In genomic region chr17:73278465-73279453, GRCh38 we compare ENCODE assay signal across 1 cellular context.
A peak's percentile ranks its signal among the peaks of the same experiment; 100 is the strongest.
TF ChIP-seq lines count a peak whose summit lies in the region.

No MANE protein-coding gene starts in this region.

TF ChIP-seq in HepG2, 621 proteins besides CTCF, POLR2A, EP300 and RAD21 (continued from another document and continues in another):
- TF ChIP-seq, protein P1, sequence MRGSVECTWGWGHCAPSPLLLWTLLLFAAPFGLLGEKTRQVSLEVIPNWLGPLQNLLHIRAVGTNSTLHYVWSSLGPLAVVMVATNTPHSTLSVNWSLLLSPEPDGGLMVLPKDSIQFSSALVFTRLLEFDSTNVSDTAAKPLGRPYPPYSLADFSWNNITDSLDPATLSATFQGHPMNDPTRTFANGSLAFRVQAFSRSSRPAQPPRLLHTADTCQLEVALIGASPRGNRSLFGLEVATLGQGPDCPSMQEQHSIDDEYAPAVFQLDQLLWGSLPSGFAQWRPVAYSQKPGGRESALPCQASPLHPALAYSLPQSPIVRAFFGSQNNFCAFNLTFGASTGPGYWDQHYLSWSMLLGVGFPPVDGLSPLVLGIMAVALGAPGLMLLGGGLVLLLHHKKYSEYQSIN (CRISPR knock-in tag; IDR thresholded peaks at IDR 0.05; ENCODE audit: borderline replicate concordance) = no peak
- no peak for TF ChIP-seq ZNF776 (CRISPR knock-in tag; IDR thresholded peaks at IDR 0.05)
- no peak for TF ChIP-seq ZSCAN30 (CRISPR knock-in tag; IDR thresholded peaks at IDR 0.05)
- TF ChIP-seq TARDBP (CRISPR knock-in tag; IDR thresholded peaks at IDR 0.05) = no peak; the same call in 1 of the 2 replicates
- TF ChIP-seq, protein P2, sequence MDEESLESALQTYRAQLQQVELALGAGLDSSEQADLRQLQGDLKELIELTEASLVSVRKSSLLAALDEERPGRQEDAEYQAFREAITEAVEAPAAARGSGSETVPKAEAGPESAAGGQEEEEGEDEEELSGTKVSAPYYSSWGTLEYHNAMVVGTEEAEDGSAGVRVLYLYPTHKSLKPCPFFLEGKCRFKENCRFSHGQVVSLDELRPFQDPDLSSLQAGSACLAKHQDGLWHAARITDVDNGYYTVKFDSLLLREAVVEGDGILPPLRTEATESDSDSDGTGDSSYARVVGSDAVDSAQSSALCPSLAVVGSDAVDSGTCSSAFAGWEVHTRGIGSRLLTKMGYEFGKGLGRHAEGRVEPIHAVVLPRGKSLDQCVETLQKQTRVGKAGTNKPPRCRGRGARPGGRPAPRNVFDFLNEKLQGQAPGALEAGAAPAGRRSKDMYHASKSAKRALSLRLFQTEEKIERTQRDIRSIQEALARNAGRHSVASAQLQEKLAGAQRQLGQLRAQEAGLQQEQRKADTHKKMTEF (CRISPR knock-in tag; IDR thresholded peaks at IDR 0.05) = no peak; the same call in 1 of the 2 replicates
- TF ChIP-seq ELF3 (CRISPR knock-in tag; IDR thresholded peaks at IDR 0.05) = no peak
- no peak; the same call in none of the 2 replicates for TF ChIP-seq GFI1 (CRISPR knock-in tag; IDR thresholded peaks at IDR 0.05; ENCODE audit: borderline replicate concordance)
- no peak for TF ChIP-seq SRSF4 (IDR thresholded peaks at IDR 0.05; ENCODE audit: low read depth, low read length, poor library complexity, severe bottlenecking)
- TF ChIP-seq DNMT1 (CRISPR knock-in tag; IDR thresholded peaks at IDR 0.05) = no peak
- TF ChIP-seq YEATS2 (CRISPR knock-in tag; IDR thresholded peaks at IDR 0.05; ENCODE audit: borderline replicate concordance) = no peak
- TF ChIP-seq, protein P3, sequence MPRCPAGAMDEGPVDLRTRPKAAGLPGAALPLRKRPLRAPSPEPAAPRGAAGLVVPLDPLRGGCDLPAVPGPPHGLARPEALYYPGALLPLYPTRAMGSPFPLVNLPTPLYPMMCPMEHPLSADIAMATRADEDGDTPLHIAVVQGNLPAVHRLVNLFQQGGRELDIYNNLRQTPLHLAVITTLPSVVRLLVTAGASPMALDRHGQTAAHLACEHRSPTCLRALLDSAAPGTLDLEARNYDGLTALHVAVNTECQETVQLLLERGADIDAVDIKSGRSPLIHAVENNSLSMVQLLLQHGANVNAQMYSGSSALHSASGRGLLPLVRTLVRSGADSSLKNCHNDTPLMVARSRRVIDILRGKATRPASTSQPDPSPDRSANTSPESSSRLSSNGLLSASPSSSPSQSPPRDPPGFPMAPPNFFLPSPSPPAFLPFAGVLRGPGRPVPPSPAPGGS (CRISPR knock-in tag; IDR thresholded peaks at IDR 0.05) = no peak
- TF ChIP-seq, protein P4, sequence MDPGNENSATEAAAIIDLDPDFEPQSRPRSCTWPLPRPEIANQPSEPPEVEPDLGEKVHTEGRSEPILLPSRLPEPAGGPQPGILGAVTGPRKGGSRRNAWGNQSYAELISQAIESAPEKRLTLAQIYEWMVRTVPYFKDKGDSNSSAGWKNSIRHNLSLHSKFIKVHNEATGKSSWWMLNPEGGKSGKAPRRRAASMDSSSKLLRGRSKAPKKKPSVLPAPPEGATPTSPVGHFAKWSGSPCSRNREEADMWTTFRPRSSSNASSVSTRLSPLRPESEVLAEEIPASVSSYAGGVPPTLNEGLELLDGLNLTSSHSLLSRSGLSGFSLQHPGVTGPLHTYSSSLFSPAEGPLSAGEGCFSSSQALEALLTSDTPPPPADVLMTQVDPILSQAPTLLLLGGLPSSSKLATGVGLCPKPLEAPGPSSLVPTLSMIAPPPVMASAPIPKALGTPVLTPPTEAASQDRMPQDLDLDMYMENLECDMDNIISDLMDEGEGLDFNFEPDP (CRISPR knock-in tag; conservative IDR thresholded peaks at IDR 0.05) = 0 out of 2 replicates have a peak, but pooled peaks have one; percentile 37
- no peak for TF ChIP-seq HNRNPUL1 (IDR thresholded peaks at IDR 0.05; ENCODE audit: low read depth, low read length)
- no peak for TF ChIP-seq ZFP41 (CRISPR knock-in tag; IDR thresholded peaks at IDR 0.05; ENCODE audit: borderline replicate concordance)
- no peak for TF ChIP-seq ZNF652 (CRISPR knock-in tag; IDR thresholded peaks at IDR 0.05; ENCODE audit: borderline replicate concordance, low read depth)
- TF ChIP-seq ZNF30 (CRISPR knock-in tag; IDR thresholded peaks at IDR 0.05) = no peak
- no peak for TF ChIP-seq TMF1 (CRISPR knock-in tag; IDR thresholded peaks at IDR 0.05; ENCODE audit: low read depth)
- no peak for TF ChIP-seq ZNF180 (CRISPR knock-in tag; IDR thresholded peaks at IDR 0.05; ENCODE audit: borderline replicate concordance, low read depth)
- TF ChIP-seq CBFB (CRISPR knock-in tag; IDR thresholded peaks at IDR 0.05) = no peak
- TF ChIP-seq ZNF891 (CRISPR knock-in tag; IDR thresholded peaks at IDR 0.05) = peak; percentile 45; the same call in 1 of the 2 replicates
- TF ChIP-seq ZNF577 (CRISPR knock-in tag; IDR thresholded peaks at IDR 0.05; ENCODE audit: borderline replicate concordance, low read depth) = no peak
- no peak for TF ChIP-seq HNRNPK (IDR thresholded peaks at IDR 0.05; ENCODE audit: low read depth, low read length, poor library complexity, severe bottlenecking)
- TF ChIP-seq CREBL2 (CRISPR knock-in tag; IDR thresholded peaks at IDR 0.05; ENCODE audit: borderline replicate concordance) = no peak
- no peak for TF ChIP-seq LBX2 (CRISPR knock-in tag; IDR thresholded peaks at IDR 0.05; ENCODE audit: borderline replicate concordance)
- TF ChIP-seq ZNF558 (CRISPR knock-in tag; IDR thresholded peaks at IDR 0.05; ENCODE audit: borderline replicate concordance) = no peak
- TF ChIP-seq, protein P5, sequence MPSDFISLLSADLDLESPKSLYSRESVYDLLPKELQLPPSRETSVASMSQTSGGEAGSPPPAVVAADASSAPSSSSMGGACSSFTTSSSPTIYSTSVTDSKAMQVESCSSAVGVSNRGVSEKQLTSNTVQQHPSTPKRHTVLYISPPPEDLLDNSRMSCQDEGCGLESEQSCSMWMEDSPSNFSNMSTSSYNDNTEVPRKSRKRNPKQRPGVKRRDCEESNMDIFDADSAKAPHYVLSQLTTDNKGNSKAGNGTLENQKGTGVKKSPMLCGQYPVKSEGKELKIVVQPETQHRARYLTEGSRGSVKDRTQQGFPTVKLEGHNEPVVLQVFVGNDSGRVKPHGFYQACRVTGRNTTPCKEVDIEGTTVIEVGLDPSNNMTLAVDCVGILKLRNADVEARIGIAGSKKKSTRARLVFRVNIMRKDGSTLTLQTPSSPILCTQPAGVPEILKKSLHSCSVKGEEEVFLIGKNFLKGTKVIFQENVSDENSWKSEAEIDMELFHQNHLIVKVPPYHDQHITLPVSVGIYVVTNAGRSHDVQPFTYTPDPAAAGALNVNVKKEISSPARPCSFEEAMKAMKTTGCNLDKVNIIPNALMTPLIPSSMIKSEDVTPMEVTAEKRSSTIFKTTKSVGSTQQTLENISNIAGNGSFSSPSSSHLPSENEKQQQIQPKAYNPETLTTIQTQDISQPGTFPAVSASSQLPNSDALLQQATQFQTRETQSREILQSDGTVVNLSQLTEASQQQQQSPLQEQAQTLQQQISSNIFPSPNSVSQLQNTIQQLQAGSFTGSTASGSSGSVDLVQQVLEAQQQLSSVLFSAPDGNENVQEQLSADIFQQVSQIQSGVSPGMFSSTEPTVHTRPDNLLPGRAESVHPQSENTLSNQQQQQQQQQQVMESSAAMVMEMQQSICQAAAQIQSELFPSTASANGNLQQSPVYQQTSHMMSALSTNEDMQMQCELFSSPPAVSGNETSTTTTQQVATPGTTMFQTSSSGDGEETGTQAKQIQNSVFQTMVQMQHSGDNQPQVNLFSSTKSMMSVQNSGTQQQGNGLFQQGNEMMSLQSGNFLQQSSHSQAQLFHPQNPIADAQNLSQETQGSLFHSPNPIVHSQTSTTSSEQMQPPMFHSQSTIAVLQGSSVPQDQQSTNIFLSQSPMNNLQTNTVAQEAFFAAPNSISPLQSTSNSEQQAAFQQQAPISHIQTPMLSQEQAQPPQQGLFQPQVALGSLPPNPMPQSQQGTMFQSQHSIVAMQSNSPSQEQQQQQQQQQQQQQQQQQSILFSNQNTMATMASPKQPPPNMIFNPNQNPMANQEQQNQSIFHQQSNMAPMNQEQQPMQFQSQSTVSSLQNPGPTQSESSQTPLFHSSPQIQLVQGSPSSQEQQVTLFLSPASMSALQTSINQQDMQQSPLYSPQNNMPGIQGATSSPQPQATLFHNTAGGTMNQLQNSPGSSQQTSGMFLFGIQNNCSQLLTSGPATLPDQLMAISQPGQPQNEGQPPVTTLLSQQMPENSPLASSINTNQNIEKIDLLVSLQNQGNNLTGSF (CRISPR knock-in tag; IDR thresholded peaks at IDR 0.05) = no peak
- no peak for TF ChIP-seq CBX1 (IDR thresholded peaks at IDR 0.05; ENCODE audit: low read depth)
- TF ChIP-seq IRX3 (CRISPR knock-in tag; IDR thresholded peaks at IDR 0.05; ENCODE audit: borderline replicate concordance, low read depth) = no peak
- TF ChIP-seq ZNF788 (CRISPR knock-in tag; IDR thresholded peaks at IDR 0.05; ENCODE audit: borderline replicate concordance) = no peak
- no peak for TF ChIP-seq ZNF557 (CRISPR knock-in tag; IDR thresholded peaks at IDR 0.05)
- TF ChIP-seq SIN3B (IDR thresholded peaks at IDR 0.05; ENCODE audit: low read length) = no peak
- TF ChIP-seq KLF12 (CRISPR knock-in tag; IDR thresholded peaks at IDR 0.05; ENCODE audit: borderline replicate concordance) = no peak
- TF ChIP-seq CAMTA2 (CRISPR knock-in tag; IDR thresholded peaks at IDR 0.05; ENCODE audit: borderline replicate concordance) = 0 out of 2 replicates have a peak, but pooled peaks have one; percentile 71
- TF ChIP-seq ZNF674 (CRISPR knock-in tag; IDR thresholded peaks at IDR 0.05; ENCODE audit: low read depth) = no peak
- TF ChIP-seq FOXO1 (CRISPR knock-in tag; IDR thresholded peaks at IDR 0.05) = no peak
- TF ChIP-seq MATR3 (CRISPR knock-in tag; IDR thresholded peaks at IDR 0.05) = no peak
- TF ChIP-seq ZSCAN22 (CRISPR knock-in tag; IDR thresholded peaks at IDR 0.05) = no peak
- TF ChIP-seq GTF2F1 (IDR thresholded peaks at IDR 0.05; ENCODE audit: low read length) = no peak
- no peak for TF ChIP-seq GATA4 (IDR thresholded peaks at IDR 0.05; ENCODE audit: borderline replicate concordance, low read depth)
- no peak for TF ChIP-seq ZNF317 (CRISPR knock-in tag; IDR thresholded peaks at IDR 0.05)
- no peak for TF ChIP-seq PRMT3 (CRISPR knock-in tag; IDR thresholded peaks at IDR 0.05; ENCODE audit: borderline replicate concordance, low read depth)
- no peak for TF ChIP-seq ARNTL (CRISPR knock-in tag; IDR thresholded peaks at IDR 0.05)
- TF ChIP-seq, protein P6, sequence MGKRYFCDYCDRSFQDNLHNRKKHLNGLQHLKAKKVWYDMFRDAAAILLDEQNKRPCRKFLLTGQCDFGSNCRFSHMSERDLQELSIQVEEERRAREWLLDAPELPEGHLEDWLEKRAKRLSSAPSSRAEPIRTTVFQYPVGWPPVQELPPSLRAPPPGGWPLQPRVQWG (CRISPR knock-in tag; IDR thresholded peaks at IDR 0.05; ENCODE audit: borderline replicate concordance, low read depth) = no peak
- TF ChIP-seq DZIP1 (CRISPR knock-in tag; IDR thresholded peaks at IDR 0.05) = no peak
- no peak for TF ChIP-seq EHMT2 (IDR thresholded peaks at IDR 0.05; ENCODE audit: borderline replicate concordance, low read depth, low read length)
- TF ChIP-seq, protein P7, sequence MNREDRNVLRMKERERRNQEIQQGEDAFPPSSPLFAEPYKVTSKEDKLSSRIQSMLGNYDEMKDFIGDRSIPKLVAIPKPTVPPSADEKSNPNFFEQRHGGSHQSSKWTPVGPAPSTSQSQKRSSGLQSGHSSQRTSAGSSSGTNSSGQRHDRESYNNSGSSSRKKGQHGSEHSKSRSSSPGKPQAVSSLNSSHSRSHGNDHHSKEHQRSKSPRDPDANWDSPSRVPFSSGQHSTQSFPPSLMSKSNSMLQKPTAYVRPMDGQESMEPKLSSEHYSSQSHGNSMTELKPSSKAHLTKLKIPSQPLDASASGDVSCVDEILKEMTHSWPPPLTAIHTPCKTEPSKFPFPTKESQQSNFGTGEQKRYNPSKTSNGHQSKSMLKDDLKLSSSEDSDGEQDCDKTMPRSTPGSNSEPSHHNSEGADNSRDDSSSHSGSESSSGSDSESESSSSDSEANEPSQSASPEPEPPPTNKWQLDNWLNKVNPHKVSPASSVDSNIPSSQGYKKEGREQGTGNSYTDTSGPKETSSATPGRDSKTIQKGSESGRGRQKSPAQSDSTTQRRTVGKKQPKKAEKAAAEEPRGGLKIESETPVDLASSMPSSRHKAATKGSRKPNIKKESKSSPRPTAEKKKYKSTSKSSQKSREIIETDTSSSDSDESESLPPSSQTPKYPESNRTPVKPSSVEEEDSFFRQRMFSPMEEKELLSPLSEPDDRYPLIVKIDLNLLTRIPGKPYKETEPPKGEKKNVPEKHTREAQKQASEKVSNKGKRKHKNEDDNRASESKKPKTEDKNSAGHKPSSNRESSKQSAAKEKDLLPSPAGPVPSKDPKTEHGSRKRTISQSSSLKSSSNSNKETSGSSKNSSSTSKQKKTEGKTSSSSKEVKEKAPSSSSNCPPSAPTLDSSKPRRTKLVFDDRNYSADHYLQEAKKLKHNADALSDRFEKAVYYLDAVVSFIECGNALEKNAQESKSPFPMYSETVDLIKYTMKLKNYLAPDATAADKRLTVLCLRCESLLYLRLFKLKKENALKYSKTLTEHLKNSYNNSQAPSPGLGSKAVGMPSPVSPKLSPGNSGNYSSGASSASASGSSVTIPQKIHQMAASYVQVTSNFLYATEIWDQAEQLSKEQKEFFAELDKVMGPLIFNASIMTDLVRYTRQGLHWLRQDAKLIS (CRISPR knock-in tag; IDR thresholded peaks at IDR 0.05) = no peak
- no peak for TF ChIP-seq ZNF607 (CRISPR knock-in tag; IDR thresholded peaks at IDR 0.05; ENCODE audit: borderline replicate concordance)
- TF ChIP-seq, protein P8, sequence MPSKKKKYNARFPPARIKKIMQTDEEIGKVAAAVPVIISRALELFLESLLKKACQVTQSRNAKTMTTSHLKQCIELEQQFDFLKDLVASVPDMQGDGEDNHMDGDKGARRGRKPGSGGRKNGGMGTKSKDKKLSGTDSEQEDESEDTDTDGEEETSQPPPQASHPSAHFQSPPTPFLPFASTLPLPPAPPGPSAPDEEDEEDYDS (CRISPR knock-in tag; IDR thresholded peaks at IDR 0.05) = no peak
- peak; percentile 9; the same call in 1 of the 2 replicates for TF ChIP-seq PHF21A (CRISPR knock-in tag; IDR thresholded peaks at IDR 0.05)
- no peak for TF ChIP-seq EZH2 (conservative IDR thresholded peaks at IDR 0.05; ENCODE audit: low read depth, low read length)
